ENCODE assay signal across 7 cellular contexts in the genomic region with DNA sequence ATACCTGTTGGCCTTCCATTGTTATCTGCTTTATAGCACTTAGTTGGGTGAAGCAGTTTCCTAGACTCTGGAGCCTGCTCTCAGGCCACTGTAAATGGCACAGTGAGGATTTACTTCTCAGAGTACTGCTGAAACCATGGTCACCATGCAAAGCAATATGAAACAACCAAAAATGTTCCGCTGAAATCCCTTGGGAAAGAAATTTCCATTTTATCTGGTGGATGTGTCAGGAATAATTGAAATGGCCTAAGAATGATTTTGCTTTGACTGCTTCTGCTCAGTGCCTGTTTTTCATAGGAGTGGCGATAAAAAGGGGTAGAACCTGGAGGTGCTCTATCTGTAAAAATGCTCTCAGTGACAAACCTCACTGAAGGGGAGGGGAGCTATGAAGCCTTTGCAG.
"Had no signal": no experiment of that assay in that cellular context is flagged by ENCODE, and none has a peak within 500 bp of the region (broad histone marks: within the 10 kb centered on the region; RNA-seq: fewer than 3 reads in every experiment).

No MANE protein-coding gene starts in this region.

- H3K27ac ChIP-seq: HL-60, KMS-11 had no signal

- H3K4me2 ChIP-seq: KMS-11 had no signal

- H3K4me3 ChIP-seq: K562 had no signal

- H3K9ac ChIP-seq: KMS-11 had no signal

- ATAC-seq: HepG2, K562 had no signal

- DNase-seq: IMR-90, KBM-7, KG1 had no signal
